13 cellular contexts compared by ENCODE assay signal in the genomic region with DNA sequence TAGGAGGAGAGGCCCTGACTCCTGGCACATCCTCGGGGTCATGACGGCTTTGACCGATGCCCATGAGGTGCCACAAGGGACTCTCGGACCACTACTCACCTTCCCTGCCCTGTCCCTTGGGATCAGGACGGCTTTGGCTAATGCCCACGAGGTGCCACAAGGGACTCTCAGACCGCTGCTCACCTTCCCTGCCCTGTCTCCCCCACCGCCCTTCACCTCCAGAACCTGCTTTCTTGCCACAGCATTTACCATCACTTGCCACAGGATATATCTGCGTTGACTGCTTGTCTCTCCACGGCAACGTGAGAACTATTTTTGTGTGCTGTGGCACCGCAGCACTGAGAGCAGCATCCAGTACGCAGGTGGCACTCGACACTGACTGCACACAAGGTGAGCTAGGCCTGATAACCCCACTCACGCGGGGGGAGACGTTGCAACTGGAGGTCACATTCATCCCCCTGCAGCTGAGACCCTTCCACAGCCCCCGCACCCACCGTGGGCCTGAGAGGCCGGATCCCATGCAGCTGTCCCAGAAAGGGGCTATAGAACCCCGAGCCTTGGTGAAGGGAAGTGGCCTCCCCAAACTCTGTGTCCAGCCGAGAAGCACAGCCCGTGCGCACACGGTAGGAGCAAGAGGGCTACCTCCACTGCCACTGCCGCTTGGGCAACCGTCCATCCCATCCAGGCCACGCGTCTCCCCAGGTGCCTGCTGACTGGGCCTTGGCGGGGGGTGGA.
"Had no signal": no experiment of that assay in that cellular context is flagged by ENCODE, and none has a peak within 500 bp of the region (broad histone marks: within the 10 kb centered on the region; RNA-seq: fewer than 3 reads in every experiment).

No MANE protein-coding gene starts in this region.

- H3K9me3 Mint-ChIP-seq: activated naive CD4-positive, alpha-beta T cell treated with anti-CD3 and anti-CD28 coated beads for 36 hours; activated naive CD8-positive, alpha-beta T cell treated with anti-CD3 and anti-CD28 coated beads, Interleukin-2, amount 50 U/mL, for 24 hours; activated T-helper 2 cell treated with anti-CD3 and anti-CD28 coated beads, Interferon-gamma antibody, Interleukin-2, Interleukin-4, amounts not matched to agents 10 μg/mL and 5 μg/mL and 100 μg/mL, durations not matched to agents 14 hours and 24 hours and 36 hours; nephron had no signal

- H3K4me3 Mint-ChIP-seq: activated naive CD4-positive, alpha-beta T cell treated with anti-CD3 and anti-CD28 coated beads for 36 hours; activated naive CD8-positive, alpha-beta T cell treated with anti-CD3 and anti-CD28 coated beads, Interleukin-2, amount 50 U/mL, for 24 hours; nephron had no signal

- H3K27ac Mint-ChIP-seq: activated naive CD4-positive, alpha-beta T cell treated with anti-CD3 and anti-CD28 coated beads for 36 hours; activated naive CD8-positive, alpha-beta T cell treated with anti-CD3 and anti-CD28 coated beads, Interleukin-2, amount 50 U/mL, for 24 hours; activated T-helper 2 cell treated with anti-CD3 and anti-CD28 coated beads, Interferon-gamma antibody, Interleukin-2, Interleukin-4, amounts not matched to agents 10 μg/mL and 5 μg/mL and 100 μg/mL, durations not matched to agents 14 hours and 24 hours and 36 hours; nephron had no signal

- H3K4me1 ChIP-seq: ascending aorta, SJCRH30, tibial nerve had no signal

- H3K27ac ChIP-seq: ascending aorta, esophagus muscularis mucosa, SJCRH30, tibial nerve had no signal

- H3K27me3 Mint-ChIP-seq: activated naive CD8-positive, alpha-beta T cell treated with anti-CD3 and anti-CD28 coated beads, Interleukin-2, amount 50 U/mL, for 24 hours had no signal

- DNase-seq: activated CD4-positive, alpha-beta T cell treated with anti-CD3 and anti-CD28 coated beads, Interleukin-2, amount 50 U/mL, for 1 hour; activated naive CD4-positive, alpha-beta T cell treated with anti-CD3 and anti-CD28 coated beads for 36 hours; activated naive CD8-positive, alpha-beta T cell treated with anti-CD3 and anti-CD28 coated beads, Interleukin-2, amount 50 U/mL, for 24 hours; hippocampal formation; SJCRH30; stimulated activated CD4-positive, alpha-beta T cell treated with anti-CD3 and anti-CD28 coated beads, Interleukin-4, amount 100 ng/mL, for 1 hour; stimulated activated naive CD4-positive, alpha-beta T cell treated with Interleukin-2 at 50 U/mL for 16 hours; substantia nigra had no signal

- H3K9me3 ChIP-seq: ascending aorta, esophagus muscularis mucosa, SJCRH30, tibial nerve had no signal

- H3K4me3 ChIP-seq: ascending aorta, esophagus muscularis mucosa, SJCRH30, tibial nerve had no signal

- H3K27me3 ChIP-seq: ascending aorta, esophagus muscularis mucosa, SJCRH30, tibial nerve had no signal

- H3K4me1 Mint-ChIP-seq: activated naive CD8-positive, alpha-beta T cell treated with anti-CD3 and anti-CD28 coated beads, Interleukin-2, amount 50 U/mL, for 24 hours; nephron had no signal

- ATAC-seq: activated naive CD8-positive, alpha-beta T cell treated with anti-CD3 and anti-CD28 coated beads, Interleukin-2, amount 50 U/mL, for 24 hours had no signal
